In the genomic region with DNA sequence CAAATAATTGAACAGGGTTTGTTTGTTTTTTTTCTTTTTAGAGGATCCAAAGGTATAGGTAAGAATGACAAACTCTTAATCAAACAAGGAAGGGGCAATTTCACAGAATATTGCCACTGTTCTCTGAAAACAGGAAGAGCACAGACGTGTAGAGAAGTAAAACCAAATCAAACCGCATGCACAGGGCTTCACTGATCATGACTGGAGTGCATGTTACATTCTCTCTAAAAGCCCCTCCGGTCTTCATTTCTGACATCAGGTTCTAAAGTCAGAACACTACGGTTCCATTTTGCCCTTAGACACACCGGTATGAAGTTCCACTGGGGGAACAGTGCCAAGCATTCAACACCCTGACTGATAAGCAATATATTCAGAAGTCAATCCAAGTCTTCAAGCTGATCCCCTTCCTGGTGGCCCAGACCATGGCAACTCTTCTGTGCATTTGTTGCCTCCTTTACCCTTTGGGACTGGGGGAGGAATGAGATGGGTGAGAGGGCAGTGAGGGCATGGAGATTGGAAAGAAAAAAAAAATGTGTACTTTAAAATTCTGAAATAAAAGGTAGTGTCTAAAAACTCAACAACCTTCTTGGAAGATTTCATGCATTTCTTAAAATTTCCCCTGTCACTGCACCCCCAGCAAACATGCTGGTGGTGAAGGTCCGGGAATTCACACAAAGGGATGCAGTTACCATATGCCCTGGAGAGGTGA, we compare ENCODE assay signal across 8 cellular contexts. TPM values are rescaled to one million over a fixed set of nuclear protein-coding genes. Genes with fewer than 3 reads are reported as not detected.
DNase-seq lines count a peak whose midpoint lies in the region; ATAC-seq and TF ChIP-seq lines count a peak whose summit lies in the region.

No MANE protein-coding gene starts in this region.

- H3K27me3 ChIP-seq in esophagus squamous epithelium (no peaks in the 10 kb centered on the region), prostate gland (replicated peaks; ENCODE audit: insufficient read depth) (no peaks in the 10 kb centered on the region)

- H3K27ac Mint-ChIP-seq in activated CD4-positive, alpha-beta T cell treated with anti-CD3 and anti-CD28 coated beads, Interleukin-2, amount 10 ng/mL, durations not matched to agents 24 days and 14 days = peak overlapping the region; percentile 95

- no peaks in the 10 kb centered on the region for H3K9me3 ChIP-seq in esophagus squamous epithelium
- no peaks in the 10 kb centered on the region for H3K9me3 ChIP-seq in prostate gland

- intact Hi-C loops in activated CD4-positive, alpha-beta T cell treated with anti-CD3 and anti-CD28 coated beads, Interleukin-2, amount 10 ng/mL, durations not matched to agents 24 days and 14 days (cut with micrococcal nuclease) = loop anchor here (2.0 to 10.0 kb wide), 4 partner anchors 73 to 331 kb away; a partner anchor contains a TSS
- intact Hi-C loops in esophagus squamous epithelium (cut with DNase I) = no loop called here
- intact Hi-C loops in prostate gland (cut with DNase I) = loop anchor here (5.0 kb wide), 1 partner anchor 72 kb away; no protein-coding TSS in a partner anchor

- peaks cover 49% of the 10 kb centered on the region for H3K4me1 Mint-ChIP-seq in activated CD4-positive, alpha-beta T cell treated with anti-CD3 and anti-CD28 coated beads, Interleukin-2, amount 10 ng/mL, durations not matched to agents 24 days and 14 days

- no peak for TF ChIP-seq CTCF in esophagus squamous epithelium (IDR thresholded peaks at IDR 0.05)
- no peak for TF ChIP-seq CTCF in prostate gland (IDR thresholded peaks at IDR 0.05)

- peak; percentile 14 for DNase-seq in stimulated activated CD4-positive, alpha-beta T cell treated with anti-CD3 and anti-CD28 coated beads, Interleukin-1b, Interleukin-23, amount 100 ng/mL, for 48 hours
- no peak for DNase-seq in stimulated activated CD4-positive, alpha-beta T cell treated with anti-CD3 and anti-CD28 coated beads, Interleukin-12 subunit alpha, Interleukin-12 subunit beta, amount 100 ng/mL, for 4 hours
- DNase-seq in activated CD4-positive, alpha-beta T cell treated with anti-CD3 and anti-CD28 coated beads, Interleukin-2, amount 10 ng/mL, durations not matched to agents 24 days and 14 days = peak; percentile 86
- no peak for DNase-seq in esophagus squamous epithelium (lab: John Stamatoyannopoulos, UW)
- DNase-seq in prostate gland (ENCODE audit: low spot score) = no peak
- no peak for DNase-seq in cerebellum (ENCODE audit: low spot score)
- no peak for DNase-seq in OCI-M2 (lab: John Stamatoyannopoulos, UW; ENCODE audit: unreplicated experiment)

- no peaks in the 10 kb centered on the region for H3K9me3 Mint-ChIP-seq in activated CD4-positive, alpha-beta T cell treated with anti-CD3 and anti-CD28 coated beads, Interleukin-2, amount 10 ng/mL, durations not matched to agents 24 days and 14 days

- TF ChIP-seq POLR2A in esophagus squamous epithelium (IDR thresholded peaks at IDR 0.05) (no peak), prostate gland (IDR thresholded peaks at IDR 0.05) (no peak)

- H3K4me3 Mint-ChIP-seq in activated CD4-positive, alpha-beta T cell treated with anti-CD3 and anti-CD28 coated beads, Interleukin-2, amount 10 ng/mL, durations not matched to agents 24 days and 14 days = peak overlapping the region; percentile 92

- peaks cover 22% of the 10 kb centered on the region for H3K27me3 Mint-ChIP-seq in activated CD4-positive, alpha-beta T cell treated with anti-CD3 and anti-CD28 coated beads, Interleukin-2, amount 10 ng/mL, durations not matched to agents 24 days and 14 days

- H3K4me3 ChIP-seq in esophagus squamous epithelium = peak overlapping the region; percentile 65 to 95 (median 90)
- H3K4me3 ChIP-seq in prostate gland = peak overlapping the region; percentile 84 to 87

- no peaks in the 10 kb centered on the region for H3K36me3 ChIP-seq in esophagus squamous epithelium
- H3K36me3 ChIP-seq in prostate gland = no peaks in the 10 kb centered on the region

- H3K27ac ChIP-seq in esophagus squamous epithelium (peak overlapping the region in 3 of 4 donors; percentile 91 to 94 (median 92)), prostate gland (peak overlapping the region in 1 of 2 donors; percentile 84)

- 25 to 28% methylated on average over 6 of the region's 6 CpGs for WGBS in esophagus squamous epithelium, 2 donors
- WGBS in prostate gland = 48% methylated on average over 6 of the region's 6 CpGs

- H3K36me3 Mint-ChIP-seq in activated CD4-positive, alpha-beta T cell treated with anti-CD3 and anti-CD28 coated beads, Interleukin-2, amount 10 ng/mL, durations not matched to agents 24 days and 14 days (ENCODE audit: low read depth) = peaks cover 25% of the 10 kb centered on the region

- H3K4me1 ChIP-seq in esophagus squamous epithelium = peaks cover 0 to 30% (median 8%) of the 10 kb centered on the region in 3 donors
- H3K4me1 ChIP-seq in prostate gland (replicated peaks) = no peaks in the 10 kb centered on the region

- peak; percentile 30 for ATAC-seq in HG03469 (IDR thresholded peaks at IDR 0.05; ENCODE audit: unreplicated experiment)

RNA-seq across cellular contexts. Expression of a gene that starts 1.4 kb away (rescaled TPM):
- 21.7 and 23.4 TPM in 2 replicates for total RNA-seq in activated CD4-positive, alpha-beta T cell treated with anti-CD3 and anti-CD28 coated beads, Interleukin-2, amount 10 ng/mL, durations not matched to agents 24 days and 14 days
- 10 to 100 TPM in 2 of 4 donors, 1 to 10 TPM in 2; 1.3 to 14.7 (median 8.9) TPM for total RNA-seq in esophagus squamous epithelium
- total RNA-seq in prostate gland = 10 to 100 TPM in 1 of 2 donors, 1 to 10 TPM in 1; 8.7 to 55.0 TPM
- 57.8 TPM for total RNA-seq in cerebellum

Comparison
In these comparisons a context has a peak if more than half of its experiments do, and no peak if none do; other contexts are left out.
1. DNase-seq: peak in stimulated activated CD4-positive, alpha-beta T cell treated with anti-CD3 and anti-CD28 coated beads, Interleukin-1b, Interleukin-23, amount 100 ng/mL, for 48 hours (single experiment) and activated CD4-positive, alpha-beta T cell treated with anti-CD3 and anti-CD28 coated beads, Interleukin-2, amount 10 ng/mL, durations not matched to agents 24 days and 14 days (single experiment); none in stimulated activated CD4-positive, alpha-beta T cell treated with anti-CD3 and anti-CD28 coated beads, Interleukin-12 subunit alpha, Interleukin-12 subunit beta, amount 100 ng/mL, for 4 hours (single experiment), esophagus squamous epithelium (single experiment), prostate gland (single experiment), cerebellum (single experiment) and OCI-M2 (single experiment).